17 cellular contexts compared by ENCODE assay signal in genomic region chr11:128226106-128226716, GRCh38.
DNase-seq lines count a peak whose midpoint lies in the region; ATAC-seq, FAIRE-seq and TF ChIP-seq lines count a peak whose summit lies in the region.
"Had no signal": no experiment of that assay in that cellular context is flagged by ENCODE, and none has a peak within 500 bp of the region (broad histone marks: within the 10 kb centered on the region; RNA-seq: fewer than 3 reads in every experiment).

No MANE protein-coding gene starts in this region.

- peak overlapping the region; percentile 37 for H3K4me3 Mint-ChIP-seq in T-helper 2 cell treated with Interferon-gamma antibody and Interleukin-4, amounts not matched to agents 5 μg/mL and 100 μg/mL, for 36 hours
- H3K4me3 Mint-ChIP-seq: memory B cell, nephron progenitor cell, type B pancreatic cell had no signal

- no peak overlapping the region for H4K5ac ChIP-seq in H1 (ENCODE audit: insufficient read length, low read depth, low read length)

- H2BK12ac ChIP-seq in H1 (ENCODE audit: low read depth, low read length) = no peak overlapping the region

- H2BK120ac ChIP-seq in H1 (replicated peaks; ENCODE audit: low read depth, low read length) = no peak overlapping the region

- H2BK5ac ChIP-seq in H1 (ENCODE audit: low read depth, low read length) = no peak overlapping the region

- no peak overlapping the region for H3K18ac ChIP-seq in H1 (ENCODE audit: extremely low read depth, low read length)

- H3K27me3 ChIP-seq in H1 (replicated peaks in 1 of 4; ENCODE audit: control insufficient read depth in 3 of 4, extremely low read depth in 1 of 4, insufficient read depth in 3 of 4, low read length in 3 of 4) = no peaks in the 10 kb centered on the region
- H3K27me3 ChIP-seq: spleen had no signal

- TF ChIP-seq RAD21 in H1 (IDR thresholded peaks at IDR 0.05 in 1 of 2, conservative IDR thresholded peaks at IDR 0.05 in 1 of 2; ENCODE audit: low read depth in 2 of 2, low read length in 2 of 2) = no peak

- H3K9me3 Mint-ChIP-seq in T-helper 2 cell treated with Interferon-gamma antibody and Interleukin-4, amounts not matched to agents 5 μg/mL and 100 μg/mL, for 36 hours = no peaks in the 10 kb centered on the region
- H3K9me3 Mint-ChIP-seq: memory B cell, type B pancreatic cell had no signal

- TF ChIP-seq EP300 in H1 (IDR thresholded peaks at IDR 0.05; ENCODE audit: borderline replicate concordance in 1 of 2, low read depth in 2 of 2, low read length in 2 of 2) = no peak

- ATAC-seq in mucosa of descending colon = no peak

- no peak overlapping the region for H2BK15ac ChIP-seq in H1 (ENCODE audit: low read length)

- no peaks in the 10 kb centered on the region for H3K4me1 ChIP-seq in H1 (replicated peaks in 1 of 4; ENCODE audit: control insufficient read depth in 3 of 4, insufficient read depth in 4 of 4, low read length in 3 of 4)
- no peaks in the 10 kb centered on the region for H3K4me1 ChIP-seq in mucosa of descending colon (ENCODE audit: low read depth)

- no peak overlapping the region for H3K9ac ChIP-seq in H1 (replicated peaks in 1 of 4; ENCODE audit: extremely low read depth in 1 of 4, low read depth in 3 of 4, low read length in 3 of 4)

- no peak overlapping the region for H2AK5ac ChIP-seq in H1 (ENCODE audit: low read depth, low read length)

- no peaks in the 10 kb centered on the region for H3K79me2 ChIP-seq in H1 (ENCODE audit: control insufficient read depth in 1 of 2, insufficient read depth in 2 of 2, low read length in 2 of 2)

- intact Hi-C loops in mucosa of descending colon (cut with DNase I, micrococcal nuclease) = no loop called here

- H2AFZ ChIP-seq in H1 (ENCODE audit: low read length) = peak overlapping the region; percentile 78

- no peaks in the 10 kb centered on the region for H3K27me3 Mint-ChIP-seq in T-helper 2 cell treated with Interferon-gamma antibody and Interleukin-4, amounts not matched to agents 5 μg/mL and 100 μg/mL, for 36 hours (ENCODE audit: low read depth)
- H3K27me3 Mint-ChIP-seq: memory B cell, type B pancreatic cell had no signal

- H3K4ac ChIP-seq in H1 (replicated peaks; ENCODE audit: insufficient read length, low read depth, low read length) = no peak overlapping the region

- no peaks in the 10 kb centered on the region for H3K9me3 ChIP-seq in H1 (ENCODE audit: insufficient read depth in 2 of 2, low read depth in 1 of 2, low read length in 1 of 2)
- no peaks in the 10 kb centered on the region for H3K9me3 ChIP-seq in mucosa of descending colon
- H3K9me3 ChIP-seq: spleen had no signal

- H3K4me1 Mint-ChIP-seq in T-helper 2 cell treated with Interferon-gamma antibody and Interleukin-4, amounts not matched to agents 5 μg/mL and 100 μg/mL, for 36 hours (ENCODE audit: low read depth) = peaks cover 39% of the 10 kb centered on the region

- no peak overlapping the region for H3K27ac Mint-ChIP-seq in T-helper 2 cell treated with Interferon-gamma antibody and Interleukin-4, amounts not matched to agents 5 μg/mL and 100 μg/mL, for 36 hours
- H3K27ac Mint-ChIP-seq: memory B cell, nephron progenitor cell, type B pancreatic cell had no signal

- H3K36me3 ChIP-seq in H1 (ENCODE audit: control insufficient read depth in 2 of 4, insufficient read depth in 4 of 4, low read length in 3 of 4) (no peaks in the 10 kb centered on the region), mucosa of descending colon (ENCODE audit: low read depth) (no peaks in the 10 kb centered on the region)
- H3K36me3 ChIP-seq: spleen had no signal

- no peak overlapping the region for H3K14ac ChIP-seq in H1 (ENCODE audit: insufficient read length)

- no peak overlapping the region for H3K56ac ChIP-seq in H1 (replicated peaks; ENCODE audit: insufficient read length, low read depth, low read length)

- H4K91ac ChIP-seq in H1 (replicated peaks; ENCODE audit: insufficient read length, low read length) = no peak overlapping the region

- 86% methylated on average over 7 of the region's 7 CpGs; no CpG with 5 or more reads in 1 of the 2 experiments for WGBS in H1 (ENCODE audit: extremely low coverage in 1 of 2, insufficient coverage in 1 of 2, insufficient read length in 1 of 2, insufficient replicate concordance in 2 of 2, low coverage in 1 of 2, low lambda C conversion rate in 2 of 2, missing lambda C conversion rate in 1 of 2), 2 experiments

- H3K79me1 ChIP-seq in H1 (ENCODE audit: low read depth, low read length) = no peaks in the 10 kb centered on the region

- FAIRE-seq in GM12892 (lab: Jason Lieb, UNC) = peak; percentile 17
- FAIRE-seq in H1 (lab: Jason Lieb, UNC) = no peak
- FAIRE-seq: colon had no signal

- H3K4me3 ChIP-seq in H1 (ENCODE audit: extremely low read depth in 1 of 4, insufficient read depth in 2 of 4, low read depth in 3 of 4, low read length in 4 of 4) (no peak overlapping the region), mucosa of descending colon (no peak overlapping the region)
- H3K4me3 ChIP-seq: spleen had no signal

- POLR2A ChIA-PET in H1 (lab: Charles Lee; ENCODE audit: partially characterized antibody) = no interaction called here

- no peak for TF ChIP-seq CTCF in H1 (IDR thresholded peaks at IDR 0.05; ENCODE audit: control extremely low read depth in 1 of 3, insufficient read depth in 1 of 3, low read depth in 1 of 3, low read length in 3 of 3)
- no peak for TF ChIP-seq CTCF in mucosa of descending colon (IDR thresholded peaks at IDR 0.05)

- DNase-seq in GM12892 (ENCODE audit: insufficient read length) (no peak), H1 (ENCODE audit: low read depth in 1 of 2, low spot score in 2 of 2) (no peak), mucosa of descending colon (no peak), NCI-H1092 treated with DMSO at 0.1 percent for 48 hours (lab: John Stamatoyannopoulos, UW) (no peak), globus pallidus (ENCODE audit: low spot score) (no peak)
- peak; percentile 74 for DNase-seq in T-helper 2 cell treated with Interferon-gamma antibody and Interleukin-4, amounts not matched to agents 5 μg/mL and 100 μg/mL, for 36 hours (ENCODE audit: low spot score)
- peak; percentile 41 to 56 for DNase-seq in stimulated activated CD4-positive, alpha-beta T cell treated with anti-CD3 and anti-CD28 coated beads, Interleukin-2, amount 100 ng/mL, for 24 hours
- DNase-seq: kidney, MM.1S, NCI-H1930, NCI-H526, nephron progenitor cell, Right ventricle myocardium superior, spleen had no signal

- H3K27ac ChIP-seq in H1 (ENCODE audit: low read depth, low read length) = no peak overlapping the region
- H3K27ac ChIP-seq: spleen had no signal

- no peak overlapping the region for H3K4me2 ChIP-seq in H1 (ENCODE audit: insufficient read depth in 1 of 2, low read depth in 2 of 2, low read length in 2 of 2)

- CTCF ChIA-PET in H1 (lab: Charles Lee; ENCODE audit: partially characterized antibody) = interaction anchor here (0.6 kb wide), 1 partner anchor 761 kb away, joined by 3 read pairs; no protein-coding TSS in a partner anchor

- H4K20me1 ChIP-seq in H1 (replicated peaks in 1 of 2; ENCODE audit: control insufficient read depth in 1 of 2, insufficient read depth in 2 of 2, low read length in 2 of 2) = no peaks in the 10 kb centered on the region

- no peak overlapping the region for H3K23ac ChIP-seq in H1 (ENCODE audit: insufficient read length)

- no peak overlapping the region for H2BK20ac ChIP-seq in H1 (ENCODE audit: low read length)

- no peaks in the 10 kb centered on the region for H3K36me3 Mint-ChIP-seq in T-helper 2 cell treated with Interferon-gamma antibody and Interleukin-4, amounts not matched to agents 5 μg/mL and 100 μg/mL, for 36 hours (ENCODE audit: low read depth)
- H3K36me3 Mint-ChIP-seq: memory B cell, type B pancreatic cell had no signal

- no peak overlapping the region for H4K8ac ChIP-seq in H1 (ENCODE audit: extremely low read depth, insufficient read depth, low read length)

- no peak for TF ChIP-seq POLR2A in GM12892 (IDR thresholded peaks at IDR 0.05; ENCODE audit: low read depth, low read length)
- TF ChIP-seq POLR2A in H1 (IDR thresholded peaks at IDR 0.05; ENCODE audit: control extremely low read depth in 1 of 2, low read depth in 2 of 2, low read length in 2 of 2) = no peak

- no peaks in the 10 kb centered on the region for H3K23me2 ChIP-seq in H1 (ENCODE audit: low read depth, low read length)

TF ChIP-seq in H1, 55 proteins besides CTCF, POLR2A, EP300 and RAD21:
- no peak for TF ChIP-seq POU5F1 (IDR thresholded peaks at IDR 0.05; ENCODE audit: low read depth, low read length)
- 0 out of 2 replicates have a peak, but pooled peaks have one; percentile 22 for TF ChIP-seq E2F6 (IDR thresholded peaks at IDR 0.05)
- no peak for TF ChIP-seq GTF2F1 (IDR thresholded peaks at IDR 0.05; ENCODE audit: borderline replicate concordance, low read depth, low read length)
- no peak for TF ChIP-seq TBP (IDR thresholded peaks at IDR 0.05; ENCODE audit: low read depth, low read length)
- TF ChIP-seq CHD1 (IDR thresholded peaks at IDR 0.05; ENCODE audit: low read depth, low read length) = no peak
- TF ChIP-seq CBX8 (IDR thresholded peaks at IDR 0.05; ENCODE audit: borderline replicate concordance, low read depth, low read length) = no peak
- TF ChIP-seq MAX (IDR thresholded peaks at IDR 0.05) = 0 out of 2 replicates have a peak, but pooled peaks have one; percentile 13
- TF ChIP-seq JUND (IDR thresholded peaks at IDR 0.05; ENCODE audit: low read length) = no peak

Comparison
In these comparisons a context has a peak if more than half of its experiments do, and no peak if none do; other contexts are left out.
1. DNase-seq: peak in T-helper 2 cell treated with Interferon-gamma antibody and Interleukin-4, amounts not matched to agents 5 μg/mL and 100 μg/mL, for 36 hours (single experiment) and stimulated activated CD4-positive, alpha-beta T cell treated with anti-CD3 and anti-CD28 coated beads, Interleukin-2, amount 100 ng/mL, for 24 hours (2 of 2); none in GM12892 (single experiment), H1 (0 of 2), mucosa of descending colon (0 of 3), NCI-H1092 treated with DMSO at 0.1 percent for 48 hours (single experiment) and globus pallidus (single experiment).